Comparison of ENCODE assay signal across 1 cellular context in genomic region chr14:63993992-63994391, GRCh38.
TF ChIP-seq lines count a peak whose summit lies in the region.

No MANE protein-coding gene starts in this region.

TF ChIP-seq in SK-N-SH treated with all-trans-retinoic acid at 6 μM for 48 hours, 23 proteins besides CTCF, POLR2A, EP300 and RAD21 (continued from another document):
- no peak for TF ChIP-seq PATZ1 (CRISPR knock-in tag; IDR thresholded peaks at IDR 0.05; ENCODE audit: borderline replicate concordance)
- TF ChIP-seq ARNTL (CRISPR knock-in tag; IDR thresholded peaks at IDR 0.05; ENCODE audit: borderline replicate concordance, low read depth), result no peak
